19 cellular contexts compared by ENCODE assay signal in genomic region chr9:113641100-113641885, GRCh38.
A peak's percentile ranks its signal among the peaks of the same experiment; 100 is the strongest.
DNase-seq lines count a peak whose midpoint lies in the region; ATAC-seq, FAIRE-seq and TF ChIP-seq lines count a peak whose summit lies in the region.
"Had no signal": no experiment of that assay in that cellular context is flagged by ENCODE, and none has a peak within 500 bp of the region (broad histone marks: within the 10 kb centered on the region; RNA-seq: fewer than 3 reads in every experiment).

No MANE protein-coding gene starts in this region.

- H3K9me3 Mint-ChIP-seq in endodermal cell: peaks cover 1% of the 10 kb centered on the region
- H3K9me3 Mint-ChIP-seq in activated T-cell treated with anti-CD3 and anti-CD28 coated beads, Interleukin-2, amount 50 U/mL, for 24 hours: no peaks in the 10 kb centered on the region

- peaks cover 17% of the 10 kb centered on the region for H3K4me1 Mint-ChIP-seq in endodermal cell
- H3K4me1 Mint-ChIP-seq in activated T-cell treated with anti-CD3 and anti-CD28 coated beads, Interleukin-2, amount 50 U/mL, for 24 hours (ENCODE audit: low read depth): no peaks in the 10 kb centered on the region
- H3K4me1 Mint-ChIP-seq: B cell; CD4-positive, CD25-positive, alpha-beta regulatory T cell had no signal

- no peak overlapping the region for H3K4me3 Mint-ChIP-seq in endodermal cell
- H3K4me3 Mint-ChIP-seq in activated T-cell treated with anti-CD3 and anti-CD28 coated beads, Interleukin-2, amount 50 U/mL, for 24 hours: no peak overlapping the region
- H3K4me3 Mint-ChIP-seq: B cell; CD4-positive, CD25-positive, alpha-beta regulatory T cell had no signal

- 39% methylated on average over 7 of the region's 7 CpGs for WGBS in HepG2 (ENCODE audit: low lambda C conversion rate)
- 89 to 95% methylated on average over 4 to 6 of the region's 7 CpGs for WGBS in endodermal cell (ENCODE audit: insufficient coverage in 1 of 2, insufficient read length in 1 of 2), 2 experiments

- H3K36me3 Mint-ChIP-seq in endodermal cell (ENCODE audit: low read depth): no peaks in the 10 kb centered on the region
- H3K36me3 Mint-ChIP-seq in activated T-cell treated with anti-CD3 and anti-CD28 coated beads, Interleukin-2, amount 50 U/mL, for 24 hours (ENCODE audit: low read depth): no peaks in the 10 kb centered on the region
- H3K36me3 Mint-ChIP-seq: CD4-positive, CD25-positive, alpha-beta regulatory T cell had no signal

- POLR2A ChIA-PET in HepG2 (lab: Yijun Ruan, JAX): interaction anchor here (1.0 kb wide), 1 partner anchor 9 kb away, joined by 3 read pairs; no protein-coding TSS in a partner anchor

- no peak overlapping the region for H3K27ac Mint-ChIP-seq in endodermal cell
- H3K27ac Mint-ChIP-seq in activated T-cell treated with anti-CD3 and anti-CD28 coated beads, Interleukin-2, amount 50 U/mL, for 24 hours: no peak overlapping the region
- H3K27ac Mint-ChIP-seq: B cell; CD4-positive, CD25-positive, alpha-beta regulatory T cell had no signal

- H3K4me1 ChIP-seq in SJCRH30 (peaks cover 30% of the 10 kb centered on the region), HepG2 (ENCODE audit: insufficient read depth, low read length) (peaks cover 23% of the 10 kb centered on the region), endodermal cell (ENCODE audit: control insufficient read depth, insufficient read depth, low read length) (peaks cover 5% of the 10 kb centered on the region)
- H3K4me1 ChIP-seq: Caco-2, Peyer's patch had no signal

- H2AFZ ChIP-seq in HepG2 (ENCODE audit: low read length): no peak overlapping the region

- H3K27me3 ChIP-seq in SJCRH30 (no peaks in the 10 kb centered on the region), HepG2 (ENCODE audit: control insufficient read depth in 1 of 2, insufficient read depth in 2 of 2, low read length in 2 of 2) (no peaks in the 10 kb centered on the region; a peak in 2 of 5 replicates), endodermal cell (ENCODE audit: control insufficient read depth, insufficient read depth, low read length, poor library complexity, severe bottlenecking) (peaks cover 61% of the 10 kb centered on the region)
- H3K27me3 ChIP-seq: Peyer's patch had no signal

- H3K79me2 ChIP-seq in HepG2 (ENCODE audit: insufficient read depth, low read length): no peaks in the 10 kb centered on the region

- in situ Hi-C loops in HepG2 (cut with HindIII; ENCODE audit: extremely low pct_ligation_motif_present, low pct_unique_long_range_greater_than_20kb): no loop called here

- H3K4me3 ChIP-seq in SJCRH30 (no peak overlapping the region), HepG2 (replicated peaks in 1 of 3; ENCODE audit: insufficient read depth in 1 of 3, low read depth in 2 of 3, low read length in 3 of 3) (no peak overlapping the region), endodermal cell (ENCODE audit: low read length) (no peak overlapping the region)
- H3K4me3 ChIP-seq: Peyer's patch had no signal

- ATAC-seq in HepG2: no peak
- ATAC-seq: Right ventricle myocardium inferior, SK-N-SH treated with all-trans-retinoic acid at 6 μM for 48 hours had no signal

- TF ChIP-seq RAD21 in HepG2 (CRISPR knock-in tag; IDR thresholded peaks at IDR 0.05): no peak

- H3K27me3 Mint-ChIP-seq in endodermal cell (ENCODE audit: insufficient read depth): peaks cover 17% of the 10 kb centered on the region
- peaks cover 3% of the 10 kb centered on the region for H3K27me3 Mint-ChIP-seq in activated T-cell treated with anti-CD3 and anti-CD28 coated beads, Interleukin-2, amount 50 U/mL, for 24 hours

- CTCF ChIA-PET in HepG2 (lab: Yijun Ruan, JAX; ENCODE audit: low intra/inter-chr PET ratio, low total read pairs): no interaction called here

- DNase-seq in NCI-H1092 treated with DMSO at 0.1 percent for 48 hours (lab: John Stamatoyannopoulos, UW): peak; percentile 17
- DNase-seq in NCI-H1092 (lab: John Stamatoyannopoulos, UW): no peak
- peak; percentile 68 for DNase-seq in LHCN-M2 (ENCODE audit: low read depth)
- DNase-seq in SJCRH30: peak; percentile 49 to 92
- no peak for DNase-seq in HepG2 (ENCODE audit: low spot score)
- DNase-seq in endodermal cell: no peak
- no peak for DNase-seq in mesenteric fat pad (ENCODE audit: low spot score)
- DNase-seq in activated T-cell treated with anti-CD3 and anti-CD28 coated beads, Interleukin-2, amount 50 U/mL, for 24 hours: no peak
- DNase-seq: CD4-positive, CD25-positive, alpha-beta regulatory T cell; DMS53; NCI-H1417 treated with DMSO at 0.1 percent for 48 hours; NCI-H446 had no signal

- H3K36me3 ChIP-seq in SJCRH30: no peaks in the 10 kb centered on the region
- no peaks in the 10 kb centered on the region for H3K36me3 ChIP-seq in HepG2 (replicated peaks in 1 of 2; ENCODE audit: control insufficient read depth in 1 of 2, insufficient read depth in 2 of 2, low read length in 2 of 2)
- H3K36me3 ChIP-seq in endodermal cell (ENCODE audit: control insufficient read depth, insufficient read depth, low read length): no peaks in the 10 kb centered on the region
- H3K36me3 ChIP-seq: Peyer's patch had no signal

- TF ChIP-seq CTCF in HepG2 (CRISPR knock-in tag; IDR thresholded peaks at IDR 0.05) (no peak), endodermal cell (conservative IDR thresholded peaks at IDR 0.05) (no peak)

- intact Hi-C loops in HepG2 (cut with micrococcal nuclease; ENCODE audit: unreplicated experiment): no loop called here

- no peak for TF ChIP-seq POLR2A in HepG2 (IDR thresholded peaks at IDR 0.05; ENCODE audit: insufficient read depth in 1 of 2, low read depth in 2 of 2, low read length in 2 of 2)

- H3K9ac ChIP-seq in HepG2 (ENCODE audit: insufficient read depth, low read depth, low read length) (no peak overlapping the region), endodermal cell (ENCODE audit: extremely low read depth, low read length, poor library complexity, severe bottlenecking) (no peak overlapping the region)

- H3K27ac ChIP-seq in SJCRH30 (peak overlapping the region; percentile 48), HepG2 (ENCODE audit: extremely low read length, insufficient read depth, low read length) (no peak overlapping the region), endodermal cell (ENCODE audit: low read depth, low read length) (no peak overlapping the region)
- H3K27ac ChIP-seq: 22Rv1, Peyer's patch had no signal

- 0 out of 2 replicates have a peak, but pooled peaks cover 7% of the 10 kb centered on the region for H3K9me3 ChIP-seq in SJCRH30 (replicated peaks)
- no peaks in the 10 kb centered on the region for H3K9me3 ChIP-seq in HepG2 (ENCODE audit: low read length)
- peaks cover 5% of the 10 kb centered on the region for H3K9me3 ChIP-seq in endodermal cell (ENCODE audit: control insufficient read depth, low read length)
- H3K9me3 ChIP-seq: Peyer's patch had no signal

- H3K4me2 ChIP-seq in HepG2 (ENCODE audit: low read depth, low read length): no peak overlapping the region

- no peak for FAIRE-seq in HepG2 (lab: Jason Lieb, UNC)
- FAIRE-seq: H54 had no signal

- H4K20me1 ChIP-seq in HepG2 (ENCODE audit: insufficient read depth, low read length): no peaks in the 10 kb centered on the region

- BruUV-seq in HepG2 (replicated peaks; lab: Mats Ljungman, UMichigan): no TSS peak

- no peak for TF ChIP-seq EP300 in HepG2 (IDR thresholded peaks at IDR 0.05; ENCODE audit: low read depth in 2 of 2, low read length in 2 of 2)
- TF ChIP-seq EP300 in HepG2 (CRISPR knock-in tag; IDR thresholded peaks at IDR 0.05; ENCODE audit: borderline replicate concordance): no peak

TF ChIP-seq in HepG2, 621 proteins besides CTCF, POLR2A, EP300 and RAD21:
- TF ChIP-seq ZBTB34 (CRISPR knock-in tag; IDR thresholded peaks at IDR 0.05) (no peak), ZNF446 (CRISPR knock-in tag; IDR thresholded peaks at IDR 0.05) (no peak), ZNF7 (CRISPR knock-in tag; IDR thresholded peaks at IDR 0.05) (peak; percentile 86)

Comparison
In these comparisons a context has a peak if more than half of its experiments do, and no peak if none do; other contexts are left out.
1. DNase-seq: peak in NCI-H1092 treated with DMSO at 0.1 percent for 48 hours (single experiment), LHCN-M2 (single experiment) and SJCRH30 (2 of 2); none in NCI-H1092 (single experiment), HepG2 (single experiment), endodermal cell (single experiment), mesenteric fat pad (single experiment) and activated T-cell treated with anti-CD3 and anti-CD28 coated beads, Interleukin-2, amount 50 U/mL, for 24 hours (single experiment).